ENCODE assay signal across 31 cellular contexts in genomic region chr14:49207451-49207850, GRCh38.
"Had no signal": no experiment of that assay in that cellular context is flagged by ENCODE, and none has a peak within 500 bp of the region (broad histone marks: within the 10 kb centered on the region; RNA-seq: fewer than 3 reads in every experiment).

No MANE protein-coding gene starts in this region.

- H3K27ac ChIP-seq: ascending aorta, breast epithelium, cardiac muscle cell, colonic mucosa, epithelial cell of prostate, esophagus squamous epithelium, gastroesophageal sphincter had no signal

- H3K4me1 Mint-ChIP-seq: activated CD4-positive, alpha-beta T cell treated with anti-CD3 and anti-CD28 coated beads for 36 hours; activated CD4-positive, alpha-beta T cell treated with anti-CD3 and anti-CD28 coated beads, Interleukin-2, amount 10 ng/mL, durations not matched to agents 24 days and 14 days; activated CD8-positive, alpha-beta memory T cell treated with anti-CD3 and anti-CD28 coated beads, Interleukin-2, amount 10 ng/mL, durations not matched to agents 7 days and 5 days; activated naive CD4-positive, alpha-beta T cell treated with anti-CD3 and anti-CD28 coated beads, Interleukin-2, amount 10 ng/mL, durations not matched to agents 7 days and 5 days; activated naive CD8-positive, alpha-beta T cell treated with anti-CD3 and anti-CD28 coated beads, Interleukin-2, amount 10 ng/mL, durations not matched to agents 7 days and 5 days; T-helper 17 cell had no signal

- H3K27me3 ChIP-seq: ascending aorta, breast epithelium, cardiac muscle cell, colonic mucosa, esophagus squamous epithelium, gastroesophageal sphincter had no signal

- H3K4me3 Mint-ChIP-seq: activated CD4-positive, alpha-beta memory T cell treated with anti-CD3 and anti-CD28 coated beads for 36 hours; activated CD4-positive, alpha-beta T cell treated with anti-CD3 and anti-CD28 coated beads for 36 hours; activated CD4-positive, alpha-beta T cell treated with anti-CD3 and anti-CD28 coated beads, Interleukin-2, amount 10 ng/mL, durations not matched to agents 24 days and 14 days; activated CD8-positive, alpha-beta memory T cell treated with anti-CD3 and anti-CD28 coated beads, Interleukin-2, amount 10 ng/mL, durations not matched to agents 7 days and 5 days; activated CD8-positive, alpha-beta T cell treated with anti-CD3 and anti-CD28 coated beads, Interleukin-2, amount 10 ng/mL, durations not matched to agents 7 days and 5 days; activated naive CD4-positive, alpha-beta T cell treated with anti-CD3 and anti-CD28 coated beads, Interleukin-2, amount 10 ng/mL, durations not matched to agents 7 days and 5 days; activated naive CD8-positive, alpha-beta T cell treated with anti-CD3 and anti-CD28 coated beads, Interleukin-2, amount 10 ng/mL, durations not matched to agents 7 days and 5 days; activated T-helper 1 cell treated with anti-CD3 and anti-CD28 coated beads, Interleukin-12 subunit alpha, Interleukin-12 subunit beta, Interleukin-2, Interleukin-4 antibody, amounts not matched to agents 30 ng/mL and 10 ng/mL and 1 ng/mL, durations not matched to agents 14 hours and 24 hours and 36 hours; brain; T-helper 17 cell; T-helper 2 cell treated with Interferon-gamma antibody and Interleukin-4, amounts not matched to agents 5 μg/mL and 100 μg/mL, for 36 hours had no signal

- H3K4me3 ChIP-seq: ascending aorta, breast epithelium, cardiac muscle cell, colonic mucosa, esophagus squamous epithelium, gastroesophageal sphincter had no signal

- H3K27me3 Mint-ChIP-seq: activated CD4-positive, alpha-beta memory T cell treated with anti-CD3 and anti-CD28 coated beads for 36 hours; activated CD4-positive, alpha-beta T cell treated with anti-CD3 and anti-CD28 coated beads, Interleukin-2, amount 10 ng/mL, durations not matched to agents 24 days and 14 days; activated CD8-positive, alpha-beta memory T cell treated with anti-CD3 and anti-CD28 coated beads, Interleukin-2, amount 10 ng/mL, durations not matched to agents 7 days and 5 days; activated naive CD4-positive, alpha-beta T cell treated with anti-CD3 and anti-CD28 coated beads, Interleukin-2, amount 10 ng/mL, durations not matched to agents 7 days and 5 days; brain had no signal

- H3K27ac Mint-ChIP-seq: activated CD4-positive, alpha-beta memory T cell treated with anti-CD3 and anti-CD28 coated beads for 36 hours; activated CD4-positive, alpha-beta T cell treated with anti-CD3 and anti-CD28 coated beads for 36 hours; activated CD4-positive, alpha-beta T cell treated with anti-CD3 and anti-CD28 coated beads, Interleukin-2, amount 10 ng/mL, durations not matched to agents 24 days and 14 days; activated CD8-positive, alpha-beta memory T cell treated with anti-CD3 and anti-CD28 coated beads, Interleukin-2, amount 10 ng/mL, durations not matched to agents 7 days and 5 days; activated CD8-positive, alpha-beta T cell treated with anti-CD3 and anti-CD28 coated beads, Interleukin-2, amount 10 ng/mL, durations not matched to agents 7 days and 5 days; activated naive CD4-positive, alpha-beta T cell treated with anti-CD3 and anti-CD28 coated beads, Interleukin-2, amount 10 ng/mL, durations not matched to agents 7 days and 5 days; activated naive CD4-positive, alpha-beta T cell treated with anti-CD3 and anti-CD28 coated beads, Interleukin-2, amount 50 U/mL, for 72 hours; activated naive CD8-positive, alpha-beta T cell treated with anti-CD3 and anti-CD28 coated beads, Interleukin-2, amount 10 ng/mL, durations not matched to agents 7 days and 5 days; activated T-helper 1 cell treated with anti-CD3 and anti-CD28 coated beads, Interleukin-12 subunit alpha, Interleukin-12 subunit beta, Interleukin-2, Interleukin-4 antibody, amounts not matched to agents 30 ng/mL and 10 ng/mL and 1 ng/mL, durations not matched to agents 14 hours and 24 hours and 36 hours; activated T-helper 2 cell treated with anti-CD3 and anti-CD28 coated beads, Interferon-gamma antibody, Interleukin-2, Interleukin-4, amounts not matched to agents 10 μg/mL and 5 μg/mL and 100 μg/mL, durations not matched to agents 14 hours and 24 hours and 36 hours; T-helper 17 cell; T-helper 2 cell treated with Interferon-gamma antibody and Interleukin-4, amounts not matched to agents 5 μg/mL and 100 μg/mL, for 36 hours had no signal

- H3K4me1 ChIP-seq: ascending aorta, breast epithelium, colonic mucosa, esophagus squamous epithelium, gastroesophageal sphincter had no signal

- H3K9me3 Mint-ChIP-seq: activated CD4-positive, alpha-beta memory T cell treated with anti-CD3 and anti-CD28 coated beads for 36 hours; activated CD4-positive, alpha-beta T cell treated with anti-CD3 and anti-CD28 coated beads, Interleukin-2, amount 10 ng/mL, durations not matched to agents 24 days and 14 days; activated naive CD4-positive, alpha-beta T cell treated with anti-CD3 and anti-CD28 coated beads, Interleukin-2, amount 10 ng/mL, durations not matched to agents 7 days and 5 days; activated naive CD4-positive, alpha-beta T cell treated with anti-CD3 and anti-CD28 coated beads, Interleukin-2, amount 50 U/mL, for 72 hours; activated naive CD8-positive, alpha-beta T cell treated with anti-CD3 and anti-CD28 coated beads, Interleukin-2, amount 10 ng/mL, durations not matched to agents 7 days and 5 days; activated T-helper 1 cell treated with anti-CD3 and anti-CD28 coated beads, Interleukin-12 subunit alpha, Interleukin-12 subunit beta, Interleukin-2, Interleukin-4 antibody, amounts not matched to agents 30 ng/mL and 10 ng/mL and 1 ng/mL, durations not matched to agents 14 hours and 24 hours and 36 hours; activated T-helper 2 cell treated with anti-CD3 and anti-CD28 coated beads, Interferon-gamma antibody, Interleukin-2, Interleukin-4, amounts not matched to agents 10 μg/mL and 5 μg/mL and 100 μg/mL, durations not matched to agents 14 hours and 24 hours and 36 hours; T-helper 2 cell treated with Interferon-gamma antibody and Interleukin-4, amounts not matched to agents 5 μg/mL and 100 μg/mL, for 36 hours had no signal

- H3K36me3 ChIP-seq: ascending aorta, breast epithelium, cardiac muscle cell, colonic mucosa, esophagus squamous epithelium, gastroesophageal sphincter had no signal

- DNase-seq: activated CD4-positive, alpha-beta memory T cell treated with anti-CD3 and anti-CD28 coated beads for 36 hours; activated CD4-positive, alpha-beta T cell treated with anti-CD3 and anti-CD28 coated beads for 36 hours; activated CD4-positive, alpha-beta T cell treated with anti-CD3 and anti-CD28 coated beads, Interleukin-2, amount 10 ng/mL, durations not matched to agents 24 days and 14 days; activated CD4-positive, CD25-positive, alpha-beta regulatory T cell; activated CD4-positive, CD25-positive, alpha-beta regulatory T cell treated with anti-CD3 and anti-CD28 coated beads, Interleukin-2, amount 50 U/mL, for 72 hours; activated CD8-positive, alpha-beta memory T cell treated with anti-CD3 and anti-CD28 coated beads, Interleukin-2, amount 10 ng/mL, durations not matched to agents 7 days and 5 days; activated CD8-positive, alpha-beta memory T cell treated with anti-CD3 and anti-CD28 coated beads, Interleukin-2, amount 50 U/mL, for 4 hours; activated CD8-positive, alpha-beta T cell treated with anti-CD3 and anti-CD28 coated beads, Interleukin-2, amount 10 ng/mL, durations not matched to agents 7 days and 5 days; activated effector memory CD4-positive, alpha-beta T cell treated with anti-CD3 and anti-CD28 coated beads, Interleukin-2, amount 50 U/mL, for 16 hours; activated naive CD4-positive, alpha-beta T cell treated with anti-CD3 and anti-CD28 coated beads, Interleukin-2, amount 10 ng/mL, durations not matched to agents 7 days and 5 days; activated naive CD8-positive, alpha-beta T cell treated with anti-CD3 and anti-CD28 coated beads, Interleukin-2, amount 10 ng/mL, durations not matched to agents 7 days and 5 days; activated T-cell treated with anti-CD3 and anti-CD28 coated beads, Interleukin-2, amount 50 U/mL, for 1 hour; activated T-cell treated with anti-CD3 and anti-CD28 coated beads, Interleukin-2, amount 50 U/mL, for 48 hours; central memory CD4-positive, alpha-beta T cell; cerebellar nuclear complex; colonic mucosa; effector CD8-positive, alpha-beta T cell; esophagus squamous epithelium; foreskin melanocyte; T-helper 1 cell; T-helper 17 cell had no signal

- H3K9me3 ChIP-seq: ascending aorta, breast epithelium, colonic mucosa, esophagus squamous epithelium, gastroesophageal sphincter had no signal

- H3K36me3 Mint-ChIP-seq: activated CD4-positive, alpha-beta memory T cell treated with anti-CD3 and anti-CD28 coated beads for 36 hours; activated CD8-positive, alpha-beta memory T cell treated with anti-CD3 and anti-CD28 coated beads, Interleukin-2, amount 10 ng/mL, durations not matched to agents 7 days and 5 days; activated naive CD4-positive, alpha-beta T cell treated with anti-CD3 and anti-CD28 coated beads, Interleukin-2, amount 10 ng/mL, durations not matched to agents 7 days and 5 days; activated naive CD4-positive, alpha-beta T cell treated with anti-CD3 and anti-CD28 coated beads, Interleukin-2, amount 50 U/mL, for 72 hours; activated naive CD8-positive, alpha-beta T cell treated with anti-CD3 and anti-CD28 coated beads, Interleukin-2, amount 10 ng/mL, durations not matched to agents 7 days and 5 days; brain had no signal
